16 cellular contexts compared by ENCODE assay signal in genomic region chr2:229050063-229050635, GRCh38.
DNase-seq lines count a peak whose midpoint lies in the region; FAIRE-seq and TF ChIP-seq lines count a peak whose summit lies in the region.
"Had no signal": no experiment of that assay in that cellular context is flagged by ENCODE, and none has a peak within 500 bp of the region (broad histone marks: within the 10 kb centered on the region; RNA-seq: fewer than 3 reads in every experiment).

No MANE protein-coding gene starts in this region.

- H3K4me3 Mint-ChIP-seq in brain = peak overlapping the region in 2 of 5 experiments; percentile 5 to 23
- H3K4me3 Mint-ChIP-seq: B cell; CD4-positive, alpha-beta T cell; GM23338; H9; IgD-negative memory B cell had no signal

- H3K27ac Mint-ChIP-seq in brain = peak overlapping the region in 3 of 5 experiments; percentile 4 to 75 (median 63)
- H3K27ac Mint-ChIP-seq: B cell; CD4-positive, alpha-beta T cell; GM23338; H9; IgD-negative memory B cell had no signal

- H3K27ac ChIP-seq in A673 (ENCODE audit: low read depth, low read length, poor library complexity, severe bottlenecking) = no peak overlapping the region
- H3K27ac ChIP-seq in substantia nigra (ENCODE audit: low read depth, low read length, poor library complexity, severe bottlenecking) = no peak overlapping the region

- no peaks in the 10 kb centered on the region for H3K9me3 ChIP-seq in A673 (ENCODE audit: low read depth, low read length, poor library complexity, severe bottlenecking)

- H3K4me3 ChIP-seq in A673 (ENCODE audit: low read depth, low read length, poor library complexity, severe bottlenecking) (no peak overlapping the region), AG10803 (ENCODE audit: low read length) (no peak overlapping the region), foreskin fibroblast (ENCODE audit: low read depth in 1 of 2, low read length in 2 of 2) (no peak overlapping the region)
- H3K4me3 ChIP-seq: GM12878, GM23338 had no signal

- intact Hi-C loops in A673 (cut with micrococcal nuclease; ENCODE audit: unreplicated experiment) = no loop called here

- no peaks in the 10 kb centered on the region for H3K4me1 ChIP-seq in A673 (ENCODE audit: insufficient read depth, low read length, poor library complexity, severe bottlenecking)

- in situ Hi-C loops in GM13977 (cut with MboI; ENCODE audit: low pct_unique_long_range_greater_than_20kb, low sequenced_read_pairs, unreplicated experiment) = no loop called here

- H3K36me3 Mint-ChIP-seq in brain = no peaks in the 10 kb centered on the region
- H3K36me3 Mint-ChIP-seq: IgD-negative memory B cell had no signal

- H3K27me3 Mint-ChIP-seq in brain = no peaks in the 10 kb centered on the region
- H3K27me3 Mint-ChIP-seq: B cell; CD4-positive, alpha-beta T cell; IgD-negative memory B cell had no signal

- H3K36me3 ChIP-seq in A673 (ENCODE audit: insufficient read depth, low read length, poor library complexity, severe bottlenecking) = no peaks in the 10 kb centered on the region

- H3K9me3 Mint-ChIP-seq in brain = no peaks in the 10 kb centered on the region
- H3K9me3 Mint-ChIP-seq: GM23338, H9 had no signal

- no peak for TF ChIP-seq POLR2A in H54 (IDR thresholded peaks at IDR 0.05; ENCODE audit: low read depth, low read length)

- DNase-seq in A673 (ENCODE audit: low spot score) (peak; percentile 1), AG10803 (ENCODE audit: low read depth) (peak; percentile 19), foreskin fibroblast (peak; percentile 14 to 69), H54 (ENCODE audit: insufficient read length, low spot score) (no peak), GM13977 (ENCODE audit: low spot score) (no peak), substantia nigra (lab: John Stamatoyannopoulos, UW) (no peak)
- DNase-seq: C1 segment of cervical spinal cord; CD4-positive, alpha-beta T cell; DMS79; H9 had no signal

- BruUV-seq in A673 (replicated peaks; lab: Mats Ljungman, UMichigan) = no TSS peak

- TF ChIP-seq CTCF in A673 (conservative IDR thresholded peaks at IDR 0.05; ENCODE audit: low read depth, low read length) (no peak), AG10803 (conservative IDR thresholded peaks at IDR 0.05; ENCODE audit: low read length) (no peak), brain (conservative IDR thresholded peaks at IDR 0.05) (no peak), foreskin fibroblast (IDR thresholded peaks at IDR 0.05; ENCODE audit: low read depth, low read length) (no peak), GM13977 (IDR thresholded peaks at IDR 0.05; ENCODE audit: extremely low read depth, insufficient read depth, missing control alignments) (no peak)

- no peaks in the 10 kb centered on the region for H3K27me3 ChIP-seq in A673 (replicated peaks; ENCODE audit: insufficient read depth, low read depth, low read length, poor library complexity)

- POLR2A ChIA-PET in A673 (lab: Charles Lee; ENCODE audit: low non-redundant PET) = interaction anchor here (0.5 kb wide), 1 partner anchor 1431 kb away, joined by 5 read pairs; no protein-coding TSS in a partner anchor

- FAIRE-seq in H54 (lab: Jason Lieb, UNC) = no peak
- FAIRE-seq: A204.1, GM12878 had no signal

- CTCF ChIA-PET in A673 (lab: Charles Lee) = no interaction called here

- peaks cover 59% of the 10 kb centered on the region for H3K4me1 Mint-ChIP-seq in brain
- H3K4me1 Mint-ChIP-seq: B cell, IgD-negative memory B cell had no signal

Comparison
In these comparisons a context has a peak if more than half of its experiments do, and no peak if none do; other contexts are left out.
1. DNase-seq: peak in A673 (single experiment), AG10803 (single experiment) and foreskin fibroblast (2 of 2); none in H54 (single experiment), GM13977 (single experiment) and substantia nigra (0 of 49).